Comparison of ENCODE assay signal across 8 cellular contexts in the genomic region with DNA sequence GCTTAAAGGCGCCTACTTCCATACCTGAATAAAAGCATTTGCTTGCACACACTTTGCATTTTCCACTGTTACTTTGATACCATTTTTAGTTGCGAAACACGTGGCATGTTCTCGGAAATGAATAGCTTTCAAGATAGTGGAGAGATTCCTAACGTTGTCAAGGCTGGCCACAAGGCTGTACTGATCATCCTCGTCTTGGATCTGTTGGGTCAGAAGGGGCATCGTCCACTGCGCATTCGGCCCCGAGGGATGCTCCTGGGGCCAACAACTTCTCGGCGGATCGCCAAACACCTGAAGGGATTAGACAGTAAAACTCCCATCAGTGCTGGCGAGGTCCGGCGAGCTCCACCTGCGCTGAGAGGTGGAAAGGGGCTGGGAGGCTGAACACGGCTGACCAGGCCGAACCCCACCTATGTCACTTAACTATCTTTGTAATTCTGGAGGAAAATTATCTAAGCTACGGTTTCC. TPM values are rescaled to one million over a fixed set of nuclear protein-coding genes. Genes with fewer than 3 reads are reported as not detected.
DNase-seq lines count a peak whose midpoint lies in the region; ATAC-seq lines count a peak whose summit lies in the region.

No MANE protein-coding gene starts in this region.

- POLR2A ChIA-PET in activated CD4-positive, alpha-beta memory T cell treated with anti-CD3 and anti-CD28 coated beads for 36 hours (lab: Charles Lee) = interaction anchor here (1.6 to 4.4 kb wide), 4 partner anchors 9 to 76 kb away, joined by 10 to 77 read pairs (median 11); a partner anchor contains a TSS

- DNase-seq in GM03348 (ENCODE audit: low spot score) = peak; percentile 40
- peak; percentile 14 for DNase-seq in HS-27A (ENCODE audit: low read depth)
- DNase-seq in activated CD4-positive, alpha-beta memory T cell treated with anti-CD3 and anti-CD28 coated beads for 36 hours = peak; percentile 31
- DNase-seq in glomerular visceral epithelial cell (ENCODE audit: extremely low spot score) = peak; percentile 41
- peak; percentile 63 for DNase-seq in sciatic nerve (ENCODE audit: low spot score)
- no peak for DNase-seq in 8988T
- DNase-seq in HPDE6-E6E7 (ENCODE audit: extremely low spot score) = no peak

- peaks cover 47% of the 10 kb centered on the region for H3K36me3 Mint-ChIP-seq in activated CD4-positive, alpha-beta memory T cell treated with anti-CD3 and anti-CD28 coated beads for 36 hours

- H3K4me3 Mint-ChIP-seq in activated CD4-positive, alpha-beta memory T cell treated with anti-CD3 and anti-CD28 coated beads for 36 hours = no peak overlapping the region

- no peak overlapping the region for H3K27ac Mint-ChIP-seq in activated CD4-positive, alpha-beta memory T cell treated with anti-CD3 and anti-CD28 coated beads for 36 hours

- intact Hi-C loops in activated CD4-positive, alpha-beta memory T cell treated with anti-CD3 and anti-CD28 coated beads for 36 hours (cut with micrococcal nuclease) = loop anchor here (1.0 to 10.0 kb wide), 8 partner anchors 10 to 1960 kb away; a partner anchor contains a TSS
- intact Hi-C loops in sciatic nerve (cut with DNase I) = no loop called here

- no peaks in the 10 kb centered on the region for H3K9me3 Mint-ChIP-seq in activated CD4-positive, alpha-beta memory T cell treated with anti-CD3 and anti-CD28 coated beads for 36 hours

- peaks cover 23% of the 10 kb centered on the region for H3K4me1 Mint-ChIP-seq in activated CD4-positive, alpha-beta memory T cell treated with anti-CD3 and anti-CD28 coated beads for 36 hours (ENCODE audit: low read depth)

- CTCF ChIA-PET in activated CD4-positive, alpha-beta memory T cell treated with anti-CD3 and anti-CD28 coated beads for 36 hours (lab: Charles Lee) = interaction anchor here (0.6 to 6.1 kb wide), 10 partner anchors 9 to 1010 kb away, joined by 3 to 37 read pairs (median 6); a partner anchor contains a TSS

- no peaks in the 10 kb centered on the region for H3K27me3 Mint-ChIP-seq in activated CD4-positive, alpha-beta memory T cell treated with anti-CD3 and anti-CD28 coated beads for 36 hours

- ATAC-seq in GM21515 (IDR thresholded peaks at IDR 0.05; ENCODE audit: unreplicated experiment) (peak; percentile 17), sciatic nerve (peak; percentile 3)

RNA-seq across cellular contexts. Expression of a gene that starts 0.6 kb away (rescaled TPM):
- total RNA-seq in activated CD4-positive, alpha-beta memory T cell treated with anti-CD3 and anti-CD28 coated beads for 36 hours = 10 to 100 TPM; 36.2 to 38.3 TPM
- total RNA-seq in sciatic nerve = 16.3 TPM

RNA-seq across cellular contexts. Expression of a gene that starts 0.8 kb away (rescaled TPM):
- 10 to 100 TPM; 67.4 to 71.4 TPM for total RNA-seq in activated CD4-positive, alpha-beta memory T cell treated with anti-CD3 and anti-CD28 coated beads for 36 hours
- 20.3 TPM for total RNA-seq in sciatic nerve

RNA-seq across cellular contexts. Expression of a gene that starts 14.7 kb away (rescaled TPM):
- 10 to 100 TPM; 60.3 to 62.3 TPM for total RNA-seq in activated CD4-positive, alpha-beta memory T cell treated with anti-CD3 and anti-CD28 coated beads for 36 hours
- total RNA-seq in sciatic nerve = 48.3 TPM

Comparison
In these comparisons a context has a peak if more than half of its experiments do, and no peak if none do; other contexts are left out.
1. DNase-seq: peak in GM03348 (single experiment), HS-27A (single experiment), activated CD4-positive, alpha-beta memory T cell treated with anti-CD3 and anti-CD28 coated beads for 36 hours (single experiment), glomerular visceral epithelial cell (single experiment) and sciatic nerve (single experiment); none in 8988T (single experiment) and HPDE6-E6E7 (single experiment).